ENCODE assay signal across 9 cellular contexts in the genomic region with DNA sequence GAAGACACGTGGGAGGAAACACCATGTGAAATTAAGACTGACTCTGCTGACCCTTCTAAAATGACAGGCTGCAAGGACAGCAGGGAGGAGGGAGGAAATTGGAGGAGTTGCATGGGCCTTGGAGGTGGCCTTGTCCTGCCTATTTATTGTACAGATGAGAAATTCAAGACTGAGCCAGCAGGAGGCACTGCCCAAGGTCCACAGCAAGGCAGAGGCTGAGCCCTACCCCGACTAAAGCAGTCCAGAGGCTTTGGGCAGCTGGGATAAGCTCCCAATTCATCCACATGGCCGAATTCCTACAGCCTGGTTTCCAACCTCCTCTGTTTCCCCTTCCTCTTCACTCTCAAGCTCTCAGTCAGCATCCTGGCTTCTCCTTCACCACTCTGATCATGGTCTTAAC.
DNase-seq lines count a peak whose midpoint lies in the region; ATAC-seq and TF ChIP-seq lines count a peak whose summit lies in the region.
"Had no signal": no experiment of that assay in that cellular context is flagged by ENCODE, and none has a peak within 500 bp of the region (broad histone marks: within the 10 kb centered on the region; RNA-seq: fewer than 3 reads in every experiment).

No MANE protein-coding gene starts in this region.

- H3K4me1 Mint-ChIP-seq in CD4-positive, CD25-positive, alpha-beta regulatory T cell = no peaks in the 10 kb centered on the region
- no peaks in the 10 kb centered on the region for H3K4me1 Mint-ChIP-seq in activated naive CD8-positive, alpha-beta T cell treated with anti-CD3 and anti-CD28 coated beads, Interleukin-2, amount 50 U/mL, for 24 hours

- H3K4me1 ChIP-seq in CD4-positive, CD25-positive, alpha-beta regulatory T cell (ENCODE audit: control insufficient read depth, insufficient read depth, low read length, poor library complexity, severe bottlenecking) = no peaks in the 10 kb centered on the region

- H3K4me3 Mint-ChIP-seq in CD4-positive, CD25-positive, alpha-beta regulatory T cell = no peak overlapping the region
- no peak overlapping the region for H3K4me3 Mint-ChIP-seq in activated naive CD8-positive, alpha-beta T cell treated with anti-CD3 and anti-CD28 coated beads, Interleukin-2, amount 50 U/mL, for 24 hours

- no peaks in the 10 kb centered on the region for H3K27me3 Mint-ChIP-seq in CD4-positive, CD25-positive, alpha-beta regulatory T cell
- no peaks in the 10 kb centered on the region for H3K27me3 Mint-ChIP-seq in activated naive CD8-positive, alpha-beta T cell treated with anti-CD3 and anti-CD28 coated beads, Interleukin-2, amount 50 U/mL, for 24 hours

- H3K27ac ChIP-seq in CD4-positive, CD25-positive, alpha-beta regulatory T cell (ENCODE audit: insufficient read depth, low read length, poor library complexity, severe bottlenecking) = no peak overlapping the region

- peaks cover 3% of the 10 kb centered on the region for H3K27me3 ChIP-seq in CD4-positive, CD25-positive, alpha-beta regulatory T cell (ENCODE audit: control insufficient read depth, insufficient read depth, low read length)

- POLR2A ChIA-PET in HEK293T (lab: Yijun Ruan, JAX) = no interaction called here

- H3K4me3 ChIP-seq in CD4-positive, CD25-positive, alpha-beta regulatory T cell (ENCODE audit: low read depth, low read length) = no peak overlapping the region

- H3K9me3 ChIP-seq in CD4-positive, CD25-positive, alpha-beta regulatory T cell (ENCODE audit: control insufficient read depth in 2 of 2, low read length in 2 of 2) = no peaks in the 10 kb centered on the region

- H3K27ac Mint-ChIP-seq in CD4-positive, CD25-positive, alpha-beta regulatory T cell = peak overlapping the region in 2 of 3 donors; percentile 29 to 31
- no peak overlapping the region for H3K27ac Mint-ChIP-seq in activated naive CD8-positive, alpha-beta T cell treated with anti-CD3 and anti-CD28 coated beads, Interleukin-2, amount 50 U/mL, for 24 hours

- no peaks in the 10 kb centered on the region for H3K36me3 Mint-ChIP-seq in CD4-positive, CD25-positive, alpha-beta regulatory T cell
- H3K36me3 Mint-ChIP-seq in activated naive CD8-positive, alpha-beta T cell treated with anti-CD3 and anti-CD28 coated beads, Interleukin-2, amount 50 U/mL, for 24 hours (ENCODE audit: low read depth) = no peaks in the 10 kb centered on the region

- DNase-seq in CD4-positive, CD25-positive, alpha-beta regulatory T cell = peak in 2 of 3 donors; percentile 12 to 16
- peak; percentile 56 for DNase-seq in HEK293T (ENCODE audit: extremely low spot score)
- DNase-seq in activated naive CD8-positive, alpha-beta T cell treated with anti-CD3 and anti-CD28 coated beads, Interleukin-2, amount 50 U/mL, for 24 hours = peak; percentile 8
- peak; percentile 93 for DNase-seq in left kidney (ENCODE audit: low read depth, low spot score)
- DNase-seq in superior temporal gyrus (ENCODE audit: extremely low spot score) = no peak
- no peak for DNase-seq in NOMO-1 treated with DMSO at 0.1 percent for 48 hours (lab: John Stamatoyannopoulos, UW; ENCODE audit: unreplicated experiment)
- no peak for DNase-seq in foreskin melanocyte
- DNase-seq: NCI-H1417 treated with DMSO at 0.1 percent for 48 hours had no signal

- peak in 1 of 2 donors; percentile 35 for ATAC-seq in CD4-positive, CD25-positive, alpha-beta regulatory T cell (ENCODE audit: low read depth in 2 of 2)
- ATAC-seq in activated naive CD8-positive, alpha-beta T cell treated with anti-CD3 and anti-CD28 coated beads, Interleukin-2, amount 50 U/mL, for 24 hours = no peak
- no peak for ATAC-seq in GM18517 (IDR thresholded peaks at IDR 0.05; ENCODE audit: unreplicated experiment)

- peaks cover 0 to 3% (median 0%) of the 10 kb centered on the region in 7 donors for H3K9me3 Mint-ChIP-seq in CD4-positive, CD25-positive, alpha-beta regulatory T cell
- H3K9me3 Mint-ChIP-seq in activated naive CD8-positive, alpha-beta T cell treated with anti-CD3 and anti-CD28 coated beads, Interleukin-2, amount 50 U/mL, for 24 hours = no peaks in the 10 kb centered on the region

- H3K36me3 ChIP-seq in CD4-positive, CD25-positive, alpha-beta regulatory T cell (ENCODE audit: control insufficient read depth, insufficient read depth, low read length) = no peaks in the 10 kb centered on the region

- CTCF ChIA-PET in HEK293T (lab: Yijun Ruan, JAX) = interaction anchor here (0.6 to 1.1 kb wide), 4 partner anchors 19 to 663 kb away, joined by 3 to 5 read pairs (median 4); no protein-coding TSS in a partner anchor

TF ChIP-seq in HEK293T, 16 proteins besides CTCF, POLR2A, EP300 and RAD21:
- TF ChIP-seq, protein P1, sequence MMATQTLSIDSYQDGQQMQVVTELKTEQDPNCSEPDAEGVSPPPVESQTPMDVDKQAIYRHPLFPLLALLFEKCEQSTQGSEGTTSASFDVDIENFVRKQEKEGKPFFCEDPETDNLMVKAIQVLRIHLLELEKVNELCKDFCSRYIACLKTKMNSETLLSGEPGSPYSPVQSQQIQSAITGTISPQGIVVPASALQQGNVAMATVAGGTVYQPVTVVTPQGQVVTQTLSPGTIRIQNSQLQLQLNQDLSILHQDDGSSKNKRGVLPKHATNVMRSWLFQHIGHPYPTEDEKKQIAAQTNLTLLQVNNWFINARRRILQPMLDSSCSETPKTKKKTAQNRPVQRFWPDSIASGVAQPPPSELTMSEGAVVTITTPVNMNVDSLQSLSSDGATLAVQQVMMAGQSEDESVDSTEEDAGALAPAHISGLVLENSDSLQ (IDR thresholded peaks at IDR 0.05) = no peak
- no peak for TF ChIP-seq SP1 (IDR thresholded peaks at IDR 0.05)
- TF ChIP-seq FOXK2 (IDR thresholded peaks at IDR 0.05) = no peak
- no peak for TF ChIP-seq L3MBTL2 (conservative IDR thresholded peaks at IDR 0.05)
- TF ChIP-seq LEF1 (IDR thresholded peaks at IDR 0.05; ENCODE audit: borderline replicate concordance) = no peak
- no peak for TF ChIP-seq TARDBP (IDR thresholded peaks at IDR 0.05)
- no peak for TF ChIP-seq ARNT (IDR thresholded peaks at IDR 0.05)
- TF ChIP-seq FOXM1 (IDR thresholded peaks at IDR 0.05; ENCODE audit: borderline replicate concordance) = no peak
- no peak for TF ChIP-seq HDGF (IDR thresholded peaks at IDR 0.05; ENCODE audit: borderline replicate concordance)
- TF ChIP-seq SUZ12 (IDR thresholded peaks at IDR 0.05) = no peak
- no peak for TF ChIP-seq NFRKB (IDR thresholded peaks at IDR 0.05)
- TF ChIP-seq FOXA1 (IDR thresholded peaks at IDR 0.05) = no peak
- TF ChIP-seq ELF4 (IDR thresholded peaks at IDR 0.05) = no peak
- TF ChIP-seq ZNF384 (IDR thresholded peaks at IDR 0.05) = no peak

Comparison
In these comparisons a context has a peak if more than half of its experiments do, and no peak if none do; other contexts are left out.
1. DNase-seq: peak in CD4-positive, CD25-positive, alpha-beta regulatory T cell (2 of 3), HEK293T (single experiment), activated naive CD8-positive, alpha-beta T cell treated with anti-CD3 and anti-CD28 coated beads, Interleukin-2, amount 50 U/mL, for 24 hours (single experiment) and left kidney (single experiment); none in superior temporal gyrus (single experiment), NOMO-1 treated with DMSO at 0.1 percent for 48 hours (single experiment) and foreskin melanocyte (single experiment).